ENCODE assay signal across 1 cellular context in genomic region chr10:128578766-128579165, GRCh38.
TF ChIP-seq lines count a peak whose summit lies in the region.

No MANE protein-coding gene starts in this region.

TF ChIP-seq in K562, 482 proteins besides CTCF, POLR2A, EP300 and RAD21 (continued from another document):
- TF ChIP-seq, protein P1, sequence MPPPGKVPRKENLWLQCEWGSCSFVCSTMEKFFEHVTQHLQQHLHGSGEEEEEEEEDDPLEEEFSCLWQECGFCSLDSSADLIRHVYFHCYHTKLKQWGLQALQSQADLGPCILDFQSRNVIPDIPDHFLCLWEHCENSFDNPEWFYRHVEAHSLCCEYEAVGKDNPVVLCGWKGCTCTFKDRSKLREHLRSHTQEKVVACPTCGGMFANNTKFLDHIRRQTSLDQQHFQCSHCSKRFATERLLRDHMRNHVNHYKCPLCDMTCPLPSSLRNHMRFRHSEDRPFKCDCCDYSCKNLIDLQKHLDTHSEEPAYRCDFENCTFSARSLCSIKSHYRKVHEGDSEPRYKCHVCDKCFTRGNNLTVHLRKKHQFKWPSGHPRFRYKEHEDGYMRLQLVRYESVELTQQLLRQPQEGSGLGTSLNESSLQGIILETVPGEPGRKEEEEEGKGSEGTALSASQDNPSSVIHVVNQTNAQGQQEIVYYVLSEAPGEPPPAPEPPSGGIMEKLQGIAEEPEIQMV (tag; conservative IDR thresholded peaks at IDR 0.05; ENCODE audit: low read depth) = no peak
- TF ChIP-seq HNRNPUL1 (IDR thresholded peaks at IDR 0.05; ENCODE audit: low read length) = no peak
- TF ChIP-seq ZNF324 (CRISPR knock-in tag; IDR thresholded peaks at IDR 0.05) = no peak
